In the genomic region with DNA sequence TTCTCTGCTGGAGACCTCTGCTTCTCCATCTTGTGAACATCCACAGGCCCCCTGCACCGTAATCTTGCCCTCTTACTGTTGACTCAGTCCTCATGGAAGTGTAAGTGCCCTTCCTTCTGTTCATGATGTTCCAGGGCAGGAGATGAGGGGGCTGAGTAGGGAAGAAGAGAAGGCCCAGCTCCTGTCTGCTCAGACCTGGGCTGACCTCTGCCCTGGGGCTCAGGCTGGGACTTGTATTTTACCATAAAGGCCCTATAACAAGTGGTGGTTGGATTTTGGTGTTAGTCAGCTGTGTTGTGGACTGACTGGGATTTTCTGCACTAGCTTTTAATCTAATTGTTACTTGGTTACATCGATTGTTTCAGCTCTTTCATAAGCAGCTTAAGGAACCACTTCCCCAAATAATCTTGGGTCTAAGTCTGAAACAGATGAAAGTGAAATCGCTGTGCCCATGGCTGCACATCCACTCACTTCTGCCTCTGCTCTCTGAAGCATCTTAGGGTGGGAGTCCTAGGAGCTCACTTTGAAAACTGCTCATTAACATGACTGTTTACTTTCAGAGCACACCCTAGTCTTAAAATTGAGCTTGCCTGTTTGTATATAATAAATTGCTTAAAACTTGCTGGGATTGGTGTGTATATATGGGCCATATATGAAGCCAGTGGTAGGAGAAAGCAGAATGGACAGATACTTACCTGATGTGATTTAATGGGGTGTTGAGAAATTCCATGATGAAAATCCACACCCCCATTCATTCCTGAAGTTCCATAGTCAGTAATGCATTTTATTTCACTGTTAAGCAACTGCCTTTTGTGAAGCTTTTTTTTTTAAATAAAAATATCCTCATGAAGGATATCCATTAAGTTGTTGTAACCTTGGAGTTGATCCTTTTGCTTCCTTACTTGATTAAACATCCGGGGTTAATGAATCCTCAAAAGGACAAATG, we compare ENCODE assay signal across 11 cellular contexts. TPM values are rescaled to one million over a fixed set of nuclear protein-coding genes. Genes with fewer than 3 reads are reported as not detected.
DNase-seq lines count a peak whose midpoint lies in the region; ATAC-seq, FAIRE-seq and TF ChIP-seq lines count a peak whose summit lies in the region.
"Had no signal": no experiment of that assay in that cellular context is flagged by ENCODE, and none has a peak within 500 bp of the region (broad histone marks: within the 10 kb centered on the region; RNA-seq: fewer than 3 reads in every experiment).

No MANE protein-coding gene starts in this region.

- H3K4me1 Mint-ChIP-seq in T-helper 17 cell: no peaks in the 10 kb centered on the region

- no peak overlapping the region for H3K4me3 Mint-ChIP-seq in T-helper 17 cell

- DNase-seq in GM12892 (ENCODE audit: insufficient read length) (no peak), T-helper 17 cell (no peak), NCI-H1417 treated with DMSO at 0.1 percent for 48 hours (lab: John Stamatoyannopoulos, UW) (no peak), ecto neural progenitor cell (ENCODE audit: low spot score) (no peak), mucosa of gallbladder (ENCODE audit: low spot score) (no peak)
- DNase-seq in activated CD4-positive, alpha-beta T cell treated with anti-CD3 and anti-CD28 coated beads, Interleukin-2, amount 50 U/mL, for 1 hour: no peak
- DNase-seq: C1 segment of cervical spinal cord, NCI-H1436 had no signal

- no peak for TF ChIP-seq POLR2A in GM12892 (IDR thresholded peaks at IDR 0.05; ENCODE audit: low read depth, low read length)

- ATAC-seq in GM21423 (IDR thresholded peaks at IDR 0.05; ENCODE audit: unreplicated experiment): peak; percentile 94
- peak; percentile 93 for ATAC-seq in HG03135 (IDR thresholded peaks at IDR 0.05; ENCODE audit: unreplicated experiment)
- peak; percentile 35 for ATAC-seq in T-helper 17 cell

- peak; percentile 93 for FAIRE-seq in GM12892 (lab: Jason Lieb, UNC)

- no peaks in the 10 kb centered on the region for H3K27me3 Mint-ChIP-seq in T-helper 17 cell

- H3K27ac Mint-ChIP-seq in T-helper 17 cell: no peak overlapping the region

- H3K9me3 ChIP-seq in T-helper 17 cell (ENCODE audit: control insufficient read depth, low read length, poor library complexity, severe bottlenecking): no peaks in the 10 kb centered on the region

- H3K36me3 Mint-ChIP-seq in T-helper 17 cell (ENCODE audit: low read depth): peaks cover 4% of the 10 kb centered on the region

RNA-seq across cellular contexts. Expression of gene C12orf71, which starts 17.7 kb away (rescaled TPM):
- 0.49 TPM for polyA plus RNA-seq in GM12892 (2012; ENCODE audit: missing spikeins)
- total RNA-seq in T-helper 17 cell (not detected), mucosa of gallbladder (not detected)
- total RNA-seq: T-helper 1 cell treated with Interleukin-12 subunit alpha and Interleukin-12 subunit beta and Interleukin-4 antibody, amounts not matched to agents 30 ng/mL and 1 ng/mL, for 36 hours had no signal

RNA-seq across cellular contexts. Expression of gene MED21, which starts 42.3 kb away (rescaled TPM):
- 24.7 TPM for polyA plus RNA-seq in GM12892 (2012; ENCODE audit: missing spikeins)
- total RNA-seq in T-helper 17 cell (10 to 100 TPM; 75.8 to 79.7 TPM), mucosa of gallbladder (59.0 TPM)

RNA-seq across cellular contexts. Expression of gene TM7SF3, which starts 50.5 kb away (rescaled TPM):
- 47.5 TPM for polyA plus RNA-seq in GM12892 (2012; ENCODE audit: missing spikeins)
- total RNA-seq in T-helper 17 cell: 10 to 100 TPM; 22.5 to 24.3 TPM
- total RNA-seq in mucosa of gallbladder: 82.8 TPM

Comparison
In these comparisons a context has a peak if more than half of its experiments do, and no peak if none do; other contexts are left out.
1. ATAC-seq: peak in every context shown above with its lines; median percentile 94 in GM21423; 93 in HG03135; 35 in T-helper 17 cell.